8 cellular contexts compared by ENCODE assay signal in genomic region chr21:43740497-43741156, GRCh38. TPM values are rescaled to one million over a fixed set of nuclear protein-coding genes. Genes with fewer than 3 reads are reported as not detected.
DNase-seq lines count a peak whose midpoint lies in the region; TF ChIP-seq lines count a peak whose summit lies in the region.

No MANE protein-coding gene starts in this region.

- no peak for TF ChIP-seq CTCF in WERI-Rb-1 (IDR thresholded peaks at IDR 0.05; ENCODE audit: low read depth, low read length)
- TF ChIP-seq CTCF in hepatocyte (IDR thresholded peaks at IDR 0.05; ENCODE audit: poor library complexity): no peak

- peaks cover 16% of the 10 kb centered on the region for H3K79me2 ChIP-seq in hepatocyte

- H4K20me1 ChIP-seq in hepatocyte (ENCODE audit: insufficient read depth, poor library complexity, severe bottlenecking): no peaks in the 10 kb centered on the region

- H3K4me2 ChIP-seq in hepatocyte: no peak overlapping the region

- 47% methylated on average over 23 of the region's 25 CpGs for WGBS in hepatocyte (ENCODE audit: low lambda C conversion rate, missing lambda C conversion rate)

- no peaks in the 10 kb centered on the region for H3K9me2 ChIP-seq in hepatocyte (replicated peaks; ENCODE audit: insufficient read depth)

- peaks cover 58% of the 10 kb centered on the region for H3K36me3 ChIP-seq in WERI-Rb-1
- H3K36me3 ChIP-seq in hepatocyte (replicated peaks; ENCODE audit: insufficient read depth, low read depth): no peaks in the 10 kb centered on the region

- H2AFZ ChIP-seq in hepatocyte: no peak overlapping the region

- H3K4me3 ChIP-seq in WERI-Rb-1 (ENCODE audit: low read depth, low read length) (no peak overlapping the region), hepatocyte (no peak overlapping the region)

- DNase-seq in NCI-H2171 treated with DMSO at 0.1 percent for 48 hours (lab: John Stamatoyannopoulos, UW): peak; percentile 20
- DNase-seq in NCI-H2171 (lab: John Stamatoyannopoulos, UW): no peak
- DNase-seq in WERI-Rb-1: peak; percentile 72
- DNase-seq in hepatocyte (ENCODE audit: low spot score): peak; percentile 76
- DNase-seq in substantia nigra (lab: John Stamatoyannopoulos, UW): peak in 30 of 49 donors; percentile 17 to 82 (median 56)
- DNase-seq in HK-2 (ENCODE audit: unreplicated experiment): no peak
- no peak for DNase-seq in KG1 (lab: John Stamatoyannopoulos, UW)
- DNase-seq in stimulated activated CD4-positive, alpha-beta T cell treated with anti-CD3 and anti-CD28 coated beads, Interleukin-2, amount 100 ng/mL, for 24 hours: no peak

- H3K27me3 ChIP-seq in WERI-Rb-1 (ENCODE audit: insufficient read depth, low read depth, severe bottlenecking) (no peaks in the 10 kb centered on the region), hepatocyte (no peaks in the 10 kb centered on the region)

- no peaks in the 10 kb centered on the region for H3K9me3 ChIP-seq in WERI-Rb-1 (ENCODE audit: severe bottlenecking)
- H3K9me3 ChIP-seq in hepatocyte (ENCODE audit: low read depth): no peaks in the 10 kb centered on the region

- peak overlapping the region; percentile 14 for H3K27ac ChIP-seq in WERI-Rb-1
- H3K27ac ChIP-seq in hepatocyte: peak overlapping the region; percentile 94
- H3K27ac ChIP-seq in substantia nigra (ENCODE audit: low read depth, low read length, poor library complexity, severe bottlenecking): peak overlapping the region; percentile 35

- H3K4me1 ChIP-seq in hepatocyte (ENCODE audit: insufficient read depth): peaks cover 13% of the 10 kb centered on the region

RNA-seq across cellular contexts. Expression of gene PDXK, which starts 21.7 kb away (rescaled TPM):
- 80.3 and 103 TPM in 2 replicates for total RNA-seq in hepatocyte
- 185 and 192 TPM in 2 replicates for polyA plus RNA-seq in hepatocyte

RNA-seq across cellular contexts. Expression of gene CSTB, which starts 35.5 kb away (rescaled TPM):
- 24.1 and 30.4 TPM in 2 replicates for total RNA-seq in hepatocyte
- polyA plus RNA-seq in hepatocyte: 116 and 120 TPM in 2 replicates

RNA-seq across cellular contexts. Expression of gene RRP1, which starts 48.8 kb away (rescaled TPM):
- total RNA-seq in hepatocyte: 20.8 and 24.1 TPM in 2 replicates
- polyA plus RNA-seq in hepatocyte: 32.0 and 40.9 TPM in 2 replicates

Comparison
In these comparisons a context has a peak if more than half of its experiments do, and no peak if none do; other contexts are left out.
1. DNase-seq: peak in NCI-H2171 treated with DMSO at 0.1 percent for 48 hours (single experiment), WERI-Rb-1 (single experiment), hepatocyte (single experiment) and substantia nigra (30 of 49); none in NCI-H2171 (single experiment), HK-2 (single experiment), KG1 (single experiment) and stimulated activated CD4-positive, alpha-beta T cell treated with anti-CD3 and anti-CD28 coated beads, Interleukin-2, amount 100 ng/mL, for 24 hours (0 of 2).
2. H3K27ac ChIP-seq: peak in every context shown above with its lines; median percentile 94 in hepatocyte; 35 in substantia nigra; 14 in WERI-Rb-1.